10 cellular contexts compared by ENCODE assay signal in genomic region chr20:22974354-22974753, GRCh38.
DNase-seq lines count a peak whose midpoint lies in the region; ATAC-seq and TF ChIP-seq lines count a peak whose summit lies in the region.
"Had no signal": no experiment of that assay in that cellular context is flagged by ENCODE, and none has a peak within 500 bp of the region (broad histone marks: within the 10 kb centered on the region; RNA-seq: fewer than 3 reads in every experiment).

No MANE protein-coding gene starts in this region.

- no peak overlapping the region for H3K4me3 Mint-ChIP-seq in activated T-cell treated with anti-CD3 and anti-CD28 coated beads, Interleukin-2, amount 50 U/mL, for 4 hours

- no peaks in the 10 kb centered on the region for H4K20me1 ChIP-seq in PC-9 (ENCODE audit: insufficient read depth)

- DNase-seq in heart right ventricle, result no peak
- DNase-seq in heart left ventricle, result no peak
- DNase-seq in PC-9, result no peak
- DNase-seq in fibroblast of villous mesenchyme (ENCODE audit: low read depth), result peak; percentile 50
- DNase-seq in esophagus muscularis mucosa (ENCODE audit: extremely low spot score), result no peak
- DNase-seq in vagina (ENCODE audit: extremely low spot score in 2 of 2), result no peak
- DNase-seq in activated T-cell treated with anti-CD3 and anti-CD28 coated beads, Interleukin-2, amount 50 U/mL, for 4 hours, result no peak
- DNase-seq: DMS79, NCI-H345 had no signal

- BruUV-seq in PC-9 (replicated peaks; lab: Mats Ljungman, UMichigan), result no TSS peak

- H3K36me3 Mint-ChIP-seq in activated T-cell treated with anti-CD3 and anti-CD28 coated beads, Interleukin-2, amount 50 U/mL, for 4 hours (ENCODE audit: insufficient read depth), result no peaks in the 10 kb centered on the region

- 19 to 26% methylated on average over 1 of the region's 1 CpG for WGBS in heart right ventricle, 2 donors
- WGBS in heart left ventricle, 4 donors, result 11 to 23% (median 18%) methylated on average over 1 of the region's 1 CpG
- WGBS in esophagus muscularis mucosa, result 17% methylated on average over 1 of the region's 1 CpG

- no peaks in the 10 kb centered on the region for H3K9me2 ChIP-seq in PC-9 (ENCODE audit: insufficient read depth)

- no peaks in the 10 kb centered on the region for H3K4me1 Mint-ChIP-seq in activated T-cell treated with anti-CD3 and anti-CD28 coated beads, Interleukin-2, amount 50 U/mL, for 4 hours (ENCODE audit: low read depth)

- TF ChIP-seq CTCF in heart right ventricle (IDR thresholded peaks at IDR 0.05) (peak in 5 of 9 donors; percentile 18 to 52 (median 18)), heart left ventricle (IDR thresholded peaks at IDR 0.05) (peak in 5 of 12 donors; percentile 7 to 27 (median 14)), PC-9 (conservative IDR thresholded peaks at IDR 0.05) (peak; percentile 77), fibroblast of villous mesenchyme (IDR thresholded peaks at IDR 0.05; ENCODE audit: insufficient read depth, low read depth, low read length) (peak; percentile 70), esophagus muscularis mucosa (IDR thresholded peaks at IDR 0.05) (no peak), vagina (IDR thresholded peaks at IDR 0.05) (no peak)

- no peaks in the 10 kb centered on the region for H3K9me3 Mint-ChIP-seq in activated T-cell treated with anti-CD3 and anti-CD28 coated beads, Interleukin-2, amount 50 U/mL, for 4 hours

- POLR2A ChIA-PET in PC-9 (lab: Charles Lee; ENCODE audit: unreplicated experiment), result no interaction called here

- H3K9me3 ChIP-seq in heart right ventricle (no peaks in the 10 kb centered on the region), heart left ventricle (no peaks in the 10 kb centered on the region), PC-9 (ENCODE audit: insufficient read depth, low read depth) (no peaks in the 10 kb centered on the region), esophagus muscularis mucosa (no peaks in the 10 kb centered on the region), vagina (no peaks in the 10 kb centered on the region)

- TF ChIP-seq POLR2A in heart left ventricle (IDR thresholded peaks at IDR 0.05) (no peak), esophagus muscularis mucosa (IDR thresholded peaks at IDR 0.05; ENCODE audit: low read depth) (no peak), vagina (IDR thresholded peaks at IDR 0.05) (no peak)

- no peak for ATAC-seq in heart right ventricle
- ATAC-seq in heart left ventricle, result no peak
- ATAC-seq in activated T-cell treated with anti-CD3 and anti-CD28 coated beads, Interleukin-2, amount 50 U/mL, for 4 hours, result no peak
- ATAC-seq in HG03354 (IDR thresholded peaks at IDR 0.05; ENCODE audit: poor library complexity, severe bottlenecking, unreplicated experiment), result no peak

- no peak overlapping the region for H2AFZ ChIP-seq in PC-9

- no peak for TF ChIP-seq EP300 in esophagus muscularis mucosa (IDR thresholded peaks at IDR 0.05)

- H3K27me3 ChIP-seq in heart right ventricle (peaks cover 0 to 22% (median 4%) of the 10 kb centered on the region in 7 donors), heart left ventricle (peaks cover 0 to 3% (median 0%) of the 10 kb centered on the region in 9 donors), PC-9 (ENCODE audit: insufficient read depth, low read depth) (peaks cover 31% of the 10 kb centered on the region), esophagus muscularis mucosa (no peaks in the 10 kb centered on the region), vagina (no peaks in the 10 kb centered on the region)

- H3K36me3 ChIP-seq in heart right ventricle (no peaks in the 10 kb centered on the region), heart left ventricle (no peaks in the 10 kb centered on the region), PC-9 (ENCODE audit: low read depth) (no peaks in the 10 kb centered on the region), esophagus muscularis mucosa (no peaks in the 10 kb centered on the region), vagina (no peaks in the 10 kb centered on the region)

- H3K27me3 Mint-ChIP-seq in activated T-cell treated with anti-CD3 and anti-CD28 coated beads, Interleukin-2, amount 50 U/mL, for 4 hours (ENCODE audit: low read depth), result no peaks in the 10 kb centered on the region

- intact Hi-C loops in heart right ventricle (cut with DNase I) (loop anchor here in 3 of 10 donors (5.0 to 10.0 kb wide), 2 partner anchors 47 to 110 kb away; no protein-coding TSS in a partner anchor), heart left ventricle (cut with DNase I) (loop anchor here in 5 of 10 donors (10.0 kb wide), 3 partner anchors 110 to 280 kb away; no protein-coding TSS in a partner anchor), PC-9 (cut with micrococcal nuclease; ENCODE audit: unreplicated experiment) (loop anchor here (1.0 to 10.0 kb wide), 2 partner anchors 250 to 283 kb away; no protein-coding TSS in a partner anchor), esophagus muscularis mucosa (cut with DNase I) (no loop called here), vagina (cut with DNase I) (no loop called here)

- H3K27ac ChIP-seq in heart right ventricle (no peak overlapping the region), heart left ventricle (no peak overlapping the region), PC-9 (no peak overlapping the region), esophagus muscularis mucosa (replicated peaks in 1 of 4) (no peak overlapping the region), vagina (no peak overlapping the region)

- CTCF ChIA-PET in PC-9 (lab: Charles Lee), result interaction anchor here (0.8 to 1.1 kb wide), 2 partner anchors 259 to 283 kb away, joined by 3 to 8 read pairs; no protein-coding TSS in a partner anchor

- peaks cover 3 to 25% (median 16%) of the 10 kb centered on the region in 9 donors for H3K4me1 ChIP-seq in heart right ventricle
- peaks cover 0 to 20% (median 13%) of the 10 kb centered on the region in 12 donors for H3K4me1 ChIP-seq in heart left ventricle
- no peaks in the 10 kb centered on the region for H3K4me1 ChIP-seq in PC-9 (replicated peaks; ENCODE audit: insufficient read depth)
- H3K4me1 ChIP-seq in esophagus muscularis mucosa, result peaks cover 0 to 14% (median 4%) of the 10 kb centered on the region in 4 donors
- H3K4me1 ChIP-seq in vagina, result peaks cover 11% of the 10 kb centered on the region

- H3K79me2 ChIP-seq in PC-9 (ENCODE audit: low read depth), result no peaks in the 10 kb centered on the region

- H3K4me3 ChIP-seq in heart right ventricle (no peak overlapping the region), heart left ventricle (no peak overlapping the region), PC-9 (no peak overlapping the region), fibroblast of villous mesenchyme (ENCODE audit: low read depth, low read length) (no peak overlapping the region), esophagus muscularis mucosa (no peak overlapping the region), vagina (no peak overlapping the region)

- H3F3A ChIP-seq in PC-9 (ENCODE audit: insufficient read depth, low read depth), result no peaks in the 10 kb centered on the region

- no peak overlapping the region for H3K4me2 ChIP-seq in PC-9

Comparison
In these comparisons a context has a peak if more than half of its experiments do, and no peak if none do; other contexts are left out.
1. CTCF ChIP-seq: peak in heart right ventricle (5 of 9), PC-9 (single experiment) and fibroblast of villous mesenchyme (single experiment); none in esophagus muscularis mucosa (0 of 3) and vagina (0 of 3).